Comparison of ENCODE assay signal across 8 cellular contexts in the genomic region with DNA sequence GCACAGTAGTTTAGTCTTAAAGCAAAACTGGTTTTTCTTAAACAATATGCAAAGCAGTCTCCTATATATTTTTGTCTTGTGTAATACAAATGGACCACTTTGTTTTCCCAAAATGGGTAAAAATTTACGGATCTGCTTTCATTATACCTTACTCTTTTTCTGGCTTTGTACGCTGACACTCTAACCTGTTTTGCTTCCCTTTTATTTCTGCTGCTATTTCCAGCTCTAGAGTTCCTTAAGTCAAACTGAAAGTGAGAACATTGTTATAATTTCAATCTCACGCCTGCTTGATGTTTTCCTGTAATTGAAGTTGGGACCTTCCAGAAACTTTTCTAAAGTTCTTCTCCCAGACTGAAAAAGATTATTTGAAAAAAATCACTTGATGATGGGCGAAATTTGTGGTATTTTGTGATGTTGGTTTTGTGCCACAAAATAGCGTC. TPM values are rescaled to one million over a fixed set of nuclear protein-coding genes. Genes with fewer than 3 reads are reported as not detected.
DNase-seq lines count a peak whose midpoint lies in the region; ATAC-seq and FAIRE-seq lines count a peak whose summit lies in the region.

No MANE protein-coding gene starts in this region.

- peak overlapping the region; percentile 65 for H3K4me3 ChIP-seq in MG63

- H3K27me3 Mint-ChIP-seq in activated CD4-positive, alpha-beta T cell treated with anti-CD3 and anti-CD28 coated beads, Interleukin-2, amount 10 ng/mL, durations not matched to agents 7 days and 5 days, result no peaks in the 10 kb centered on the region
- H3K27me3 Mint-ChIP-seq in natural killer cell treated with Interleukin-12 subunit alpha and Interleukin-12 subunit beta and Interleukin-15 and Interleukin-18, amount 100 ng/mL, for 72 hours, result no peaks in the 10 kb centered on the region

- POLR2A ChIA-PET in activated CD4-positive, alpha-beta T cell treated with anti-CD3 and anti-CD28 coated beads, Interleukin-2, amount 10 ng/mL, durations not matched to agents 7 days and 5 days (lab: Charles Lee), result interaction anchor here (0.6 kb wide), 3 partner anchors 30 to 373 kb away, joined by 3 read pairs; no protein-coding TSS in a partner anchor

- H3K9me3 Mint-ChIP-seq in activated CD4-positive, alpha-beta T cell treated with anti-CD3 and anti-CD28 coated beads, Interleukin-2, amount 10 ng/mL, durations not matched to agents 7 days and 5 days, result no peaks in the 10 kb centered on the region
- no peaks in the 10 kb centered on the region for H3K9me3 Mint-ChIP-seq in natural killer cell treated with Interleukin-12 subunit alpha and Interleukin-12 subunit beta and Interleukin-15 and Interleukin-18, amount 100 ng/mL, for 72 hours

- DNase-seq in activated CD4-positive, alpha-beta T cell treated with anti-CD3 and anti-CD28 coated beads, Interleukin-2, amount 10 ng/mL, durations not matched to agents 7 days and 5 days, result no peak
- DNase-seq in activated CD4-positive, alpha-beta T cell treated with anti-CD3 and anti-CD28 coated beads, Interleukin-2, amount 50 U/mL, for 1 hour, result no peak
- DNase-seq in MG63 (no peak), COLO829 (ENCODE audit: low spot score) (no peak), GM19239 (ENCODE audit: insufficient read length, low spot score) (no peak), Ammon's horn (ENCODE audit: low spot score) (no peak)
- DNase-seq in natural killer cell treated with Interleukin-12 subunit alpha and Interleukin-12 subunit beta and Interleukin-15 and Interleukin-18, amount 100 ng/mL, for 72 hours (ENCODE audit: low spot score), result no peak

- no peak for ATAC-seq in natural killer cell treated with Interleukin-12 subunit alpha and Interleukin-12 subunit beta and Interleukin-15 and Interleukin-18, amount 100 ng/mL, for 72 hours

- H3K36me3 Mint-ChIP-seq in activated CD4-positive, alpha-beta T cell treated with anti-CD3 and anti-CD28 coated beads, Interleukin-2, amount 10 ng/mL, durations not matched to agents 7 days and 5 days (ENCODE audit: low read depth), result peaks cover 33% of the 10 kb centered on the region
- peaks cover 16% of the 10 kb centered on the region for H3K36me3 Mint-ChIP-seq in natural killer cell treated with Interleukin-12 subunit alpha and Interleukin-12 subunit beta and Interleukin-15 and Interleukin-18, amount 100 ng/mL, for 72 hours

- CTCF ChIA-PET in activated CD4-positive, alpha-beta T cell treated with anti-CD3 and anti-CD28 coated beads, Interleukin-2, amount 10 ng/mL, durations not matched to agents 7 days and 5 days (lab: Charles Lee), result interaction anchor here (0.8 to 1.9 kb wide), 4 partner anchors 11 to 132 kb away, joined by 3 to 6 read pairs (median 3); a partner anchor contains a TSS

- peaks cover 42% of the 10 kb centered on the region for H3K4me1 Mint-ChIP-seq in activated CD4-positive, alpha-beta T cell treated with anti-CD3 and anti-CD28 coated beads, Interleukin-2, amount 10 ng/mL, durations not matched to agents 7 days and 5 days
- peaks cover 30 to 36% of the 10 kb centered on the region in 2 donors for H3K4me1 Mint-ChIP-seq in natural killer cell treated with Interleukin-12 subunit alpha and Interleukin-12 subunit beta and Interleukin-15 and Interleukin-18, amount 100 ng/mL, for 72 hours (ENCODE audit: low read depth in 2 of 2)

- peaks cover 53% of the 10 kb centered on the region for H3K36me3 ChIP-seq in MG63

- FAIRE-seq in GM19239 (lab: Jason Lieb, UNC), result no peak

- no peaks in the 10 kb centered on the region for H3K27me3 ChIP-seq in MG63

- peak overlapping the region; percentile 81 for H3K27ac ChIP-seq in cingulate gyrus (ENCODE audit: low read depth, low read length)

- H3K4me3 Mint-ChIP-seq in activated CD4-positive, alpha-beta T cell treated with anti-CD3 and anti-CD28 coated beads, Interleukin-2, amount 10 ng/mL, durations not matched to agents 7 days and 5 days, result peak overlapping the region; percentile 92
- H3K4me3 Mint-ChIP-seq in natural killer cell treated with Interleukin-12 subunit alpha and Interleukin-12 subunit beta and Interleukin-15 and Interleukin-18, amount 100 ng/mL, for 72 hours, result peak overlapping the region; percentile 92

- no peaks in the 10 kb centered on the region for H3K9me3 ChIP-seq in MG63

- peak overlapping the region; percentile 99 for H3K27ac Mint-ChIP-seq in activated CD4-positive, alpha-beta T cell treated with anti-CD3 and anti-CD28 coated beads, Interleukin-2, amount 10 ng/mL, durations not matched to agents 7 days and 5 days
- peak overlapping the region; percentile 97 for H3K27ac Mint-ChIP-seq in natural killer cell treated with Interleukin-12 subunit alpha and Interleukin-12 subunit beta and Interleukin-15 and Interleukin-18, amount 100 ng/mL, for 72 hours

RNA-seq across cellular contexts. Expression of a gene that starts 1.7 kb away (rescaled TPM):
- 100 to 1,000 TPM; 142 to 155 TPM for total RNA-seq in activated CD4-positive, alpha-beta T cell treated with anti-CD3 and anti-CD28 coated beads, Interleukin-2, amount 10 ng/mL, durations not matched to agents 7 days and 5 days
- total RNA-seq in MG63 (2014; rRNA removed; shearing (Covaris generic); ENCODE audit: low replicate concordance), result 118 and 149 TPM in 2 replicates
- 100 to 1,000 TPM; 221 to 318 TPM for total RNA-seq in natural killer cell treated with Interleukin-12 subunit alpha and Interleukin-12 subunit beta and Interleukin-15 and Interleukin-18, amount 100 ng/mL, for 72 hours
